1 cellular context compared by ENCODE assay signal in the genomic region with DNA sequence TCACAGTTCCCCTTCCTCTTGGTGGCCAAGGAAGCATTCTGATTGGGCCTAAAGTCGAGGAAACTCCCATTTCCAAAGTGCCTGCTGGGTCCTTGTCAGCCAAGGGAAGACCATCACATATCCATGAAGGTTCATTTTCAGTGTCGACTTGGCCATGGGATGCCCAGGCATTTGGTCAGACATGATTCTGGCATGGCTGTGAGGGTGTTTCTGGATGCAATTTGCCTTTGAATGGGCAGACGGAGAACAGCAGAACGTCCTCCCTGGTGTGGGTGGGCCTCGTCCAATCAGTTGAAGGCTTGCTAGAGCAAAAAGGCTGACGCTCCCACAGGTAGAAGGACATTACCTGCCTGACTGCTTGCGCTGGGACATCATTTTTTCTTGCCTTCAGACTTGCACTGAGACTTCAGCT.
TF ChIP-seq lines count a peak whose summit lies in the region.

No MANE protein-coding gene starts in this region.

TF ChIP-seq in SK-N-SH treated with all-trans-retinoic acid at 6 μM for 48 hours, 23 proteins besides CTCF, POLR2A, EP300 and RAD21:
- no peak for TF ChIP-seq GLIS3 (CRISPR knock-in tag; IDR thresholded peaks at IDR 0.05)
- TF ChIP-seq, protein P1, sequence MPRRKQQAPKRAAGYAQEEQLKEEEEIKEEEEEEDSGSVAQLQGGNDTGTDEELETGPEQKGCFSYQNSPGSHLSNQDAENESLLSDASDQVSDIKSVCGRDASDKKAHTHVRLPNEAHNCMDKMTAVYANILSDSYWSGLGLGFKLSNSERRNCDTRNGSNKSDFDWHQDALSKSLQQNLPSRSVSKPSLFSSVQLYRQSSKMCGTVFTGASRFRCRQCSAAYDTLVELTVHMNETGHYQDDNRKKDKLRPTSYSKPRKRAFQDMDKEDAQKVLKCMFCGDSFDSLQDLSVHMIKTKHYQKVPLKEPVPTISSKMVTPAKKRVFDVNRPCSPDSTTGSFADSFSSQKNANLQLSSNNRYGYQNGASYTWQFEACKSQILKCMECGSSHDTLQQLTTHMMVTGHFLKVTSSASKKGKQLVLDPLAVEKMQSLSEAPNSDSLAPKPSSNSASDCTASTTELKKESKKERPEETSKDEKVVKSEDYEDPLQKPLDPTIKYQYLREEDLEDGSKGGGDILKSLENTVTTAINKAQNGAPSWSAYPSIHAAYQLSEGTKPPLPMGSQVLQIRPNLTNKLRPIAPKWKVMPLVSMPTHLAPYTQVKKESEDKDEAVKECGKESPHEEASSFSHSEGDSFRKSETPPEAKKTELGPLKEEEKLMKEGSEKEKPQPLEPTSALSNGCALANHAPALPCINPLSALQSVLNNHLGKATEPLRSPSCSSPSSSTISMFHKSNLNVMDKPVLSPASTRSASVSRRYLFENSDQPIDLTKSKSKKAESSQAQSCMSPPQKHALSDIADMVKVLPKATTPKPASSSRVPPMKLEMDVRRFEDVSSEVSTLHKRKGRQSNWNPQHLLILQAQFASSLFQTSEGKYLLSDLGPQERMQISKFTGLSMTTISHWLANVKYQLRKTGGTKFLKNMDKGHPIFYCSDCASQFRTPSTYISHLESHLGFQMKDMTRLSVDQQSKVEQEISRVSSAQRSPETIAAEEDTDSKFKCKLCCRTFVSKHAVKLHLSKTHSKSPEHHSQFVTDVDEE (CRISPR knock-in tag; IDR thresholded peaks at IDR 0.05), result no peak
- no peak for TF ChIP-seq ISL1 (CRISPR knock-in tag; IDR thresholded peaks at IDR 0.05)
